In genomic region chr1:153968000-153968363, GRCh38 we compare ENCODE assay signal across 6 cellular contexts. TPM values are rescaled to one million over a fixed set of nuclear protein-coding genes. Genes with fewer than 3 reads are reported as not detected.
DNase-seq lines count a peak whose midpoint lies in the region; ATAC-seq and TF ChIP-seq lines count a peak whose summit lies in the region.

No MANE protein-coding gene starts in this region.

- intact Hi-C loops in dorsolateral prefrontal cortex (cut with DNase I) (loop anchor here in 1 of 2 donors (1.0 to 5.0 kb wide), 3 partner anchors 9 to 171 kb away; partner anchors contain the start of gene JTB), sigmoid colon (cut with DNase I) (loop anchor here (2.0 kb wide), 1 partner anchor 17 kb away; no protein-coding TSS in a partner anchor)

- no peak for TF ChIP-seq EP300 in sigmoid colon (IDR thresholded peaks at IDR 0.05)

- TF ChIP-seq POLR2A in sigmoid colon (IDR thresholded peaks at IDR 0.05), result no peak

- H3K4me3 Mint-ChIP-seq in T-helper 1 cell treated with Interleukin-12 subunit alpha and Interleukin-12 subunit beta and Interleukin-4 antibody, amounts not matched to agents 30 μg/mL and 1 μg/mL, for 36 hours, result peak overlapping the region; percentile 87

- no peaks in the 10 kb centered on the region for H3K36me3 ChIP-seq in sigmoid colon

- no peaks in the 10 kb centered on the region for H3K27me3 Mint-ChIP-seq in T-helper 1 cell treated with Interleukin-12 subunit alpha and Interleukin-12 subunit beta and Interleukin-4 antibody, amounts not matched to agents 30 μg/mL and 1 μg/mL, for 36 hours (ENCODE audit: low read depth)

- no peaks in the 10 kb centered on the region for H3K27me3 ChIP-seq in dorsolateral prefrontal cortex
- H3K27me3 ChIP-seq in sigmoid colon, result no peaks in the 10 kb centered on the region

- peaks cover 46% of the 10 kb centered on the region for H3K4me1 Mint-ChIP-seq in T-helper 1 cell treated with Interleukin-12 subunit alpha and Interleukin-12 subunit beta and Interleukin-4 antibody, amounts not matched to agents 30 μg/mL and 1 μg/mL, for 36 hours (ENCODE audit: low read depth)

- H3K27ac ChIP-seq in dorsolateral prefrontal cortex, result peak overlapping the region; percentile 42 to 98 (median 93)
- peak overlapping the region; percentile 82 to 93 (median 91) for H3K27ac ChIP-seq in sigmoid colon

- H3K4me3 ChIP-seq in dorsolateral prefrontal cortex, result peak overlapping the region; percentile 57 to 87 (median 74)
- peak overlapping the region; percentile 45 to 59 (median 53) for H3K4me3 ChIP-seq in sigmoid colon

- peak overlapping the region; percentile 91 for H3K27ac Mint-ChIP-seq in T-helper 1 cell treated with Interleukin-12 subunit alpha and Interleukin-12 subunit beta and Interleukin-4 antibody, amounts not matched to agents 30 μg/mL and 1 μg/mL, for 36 hours

- 1 to 2% methylated on average over 8 of the region's 8 CpGs for WGBS in sigmoid colon, 2 donors

- H3K36me3 Mint-ChIP-seq in T-helper 1 cell treated with Interleukin-12 subunit alpha and Interleukin-12 subunit beta and Interleukin-4 antibody, amounts not matched to agents 30 μg/mL and 1 μg/mL, for 36 hours (ENCODE audit: low read depth), result peaks cover 12% of the 10 kb centered on the region

- no peaks in the 10 kb centered on the region for H3K9me3 Mint-ChIP-seq in T-helper 1 cell treated with Interleukin-12 subunit alpha and Interleukin-12 subunit beta and Interleukin-4 antibody, amounts not matched to agents 30 μg/mL and 1 μg/mL, for 36 hours

- DNase-seq in T-helper 1 cell (no peak), dorsolateral prefrontal cortex (peak in 2 of 10 donors; percentile 49 to 54), sigmoid colon (no peak), GM03348 (ENCODE audit: low spot score) (no peak)

- no peaks in the 10 kb centered on the region for H3K9me3 ChIP-seq in sigmoid colon

- TF ChIP-seq CTCF in dorsolateral prefrontal cortex (IDR thresholded peaks at IDR 0.05 in 54 of 56, conservative IDR thresholded peaks at IDR 0.05 in 2 of 56; ENCODE audit: low read depth in 1 of 56, partially characterized antibody in 56 of 56), result peak in 6 of 56 donors; percentile 2 to 15 (median 4)
- TF ChIP-seq CTCF in sigmoid colon (IDR thresholded peaks at IDR 0.05), result no peak

- peaks cover 0 to 37% (median 28%) of the 10 kb centered on the region in 4 donors for H3K4me1 ChIP-seq in sigmoid colon

- ATAC-seq in HG03460 (IDR thresholded peaks at IDR 0.05; ENCODE audit: unreplicated experiment), result no peak

RNA-seq across cellular contexts. Expression of gene CREB3L4, which starts 0.3 kb away (rescaled TPM):
- 10 to 100 TPM in 1 of 120 experiments, 1 to 10 TPM in 119; 1.5 to 11.6 (median 4.5) TPM for total RNA-seq in dorsolateral prefrontal cortex
- 10 to 100 TPM in 2 of 4 donors, 1 to 10 TPM in 2; 7.9 to 13.8 (median 10.2) TPM for total RNA-seq in sigmoid colon
- polyA plus RNA-seq in sigmoid colon, result 10 to 100 TPM in 2 of 3 donors, 1 to 10 TPM in 1; 7.9 to 18.0 (median 16.8) TPM

RNA-seq across cellular contexts. Expression of gene SLC39A1, which starts 4.6 kb away (rescaled TPM):
- total RNA-seq in dorsolateral prefrontal cortex, result 10 to 100 TPM; 17.4 to 51.3 (median 26.6) TPM
- total RNA-seq in sigmoid colon, result 10 to 100 TPM; 50.7 to 80.3 (median 76.1) TPM
- polyA plus RNA-seq in sigmoid colon, result 10 to 100 TPM; 25.7 to 97.5 (median 28.8) TPM

RNA-seq across cellular contexts. Expression of gene JTB, which starts 9.5 kb away (rescaled TPM):
- total RNA-seq in dorsolateral prefrontal cortex (100 to 1,000 TPM in 5 of 120 experiments, 10 to 100 TPM in 115; 59.2 to 132 (median 78.9) TPM), sigmoid colon (100 to 1,000 TPM; 171 to 293 (median 219) TPM)
- 100 to 1,000 TPM; 220 to 324 (median 286) TPM for polyA plus RNA-seq in sigmoid colon

RNA-seq across cellular contexts. Expression of gene CRTC2, which starts 9.6 kb away (rescaled TPM):
- total RNA-seq in dorsolateral prefrontal cortex (10 to 100 TPM; 27.2 to 70.2 (median 45.4) TPM), sigmoid colon (10 to 100 TPM; 13.7 to 23.3 (median 15.0) TPM)
- 10 to 100 TPM; 17.8 to 32.9 (median 18.6) TPM for polyA plus RNA-seq in sigmoid colon

RNA-seq across cellular contexts. Expression of gene RAB13, which starts 18.2 kb away (rescaled TPM):
- total RNA-seq in dorsolateral prefrontal cortex, result 10 to 100 TPM; 10.1 to 72.2 (median 23.7) TPM
- total RNA-seq in sigmoid colon, result 10 to 100 TPM; 34.1 to 72.8 (median 40.7) TPM
- 100 to 1,000 TPM; 117 to 275 (median 261) TPM for polyA plus RNA-seq in sigmoid colon
